ENCODE assay signal across 19 cellular contexts in genomic region chr10:43970747-43971146, GRCh38.
"Had no signal": no experiment of that assay in that cellular context is flagged by ENCODE, and none has a peak within 500 bp of the region (broad histone marks: within the 10 kb centered on the region; RNA-seq: fewer than 3 reads in every experiment).

No MANE protein-coding gene starts in this region.

- H3K27me3 ChIP-seq: heart left ventricle, ovary, sigmoid colon, thyroid gland, vagina had no signal

- H3K36me3 ChIP-seq: heart left ventricle, ovary, sigmoid colon, thyroid gland, vagina had no signal

- H3K27ac ChIP-seq: heart left ventricle, ovary, sigmoid colon, skin epidermis, thyroid gland, vagina had no signal

- FAIRE-seq: endothelial cell of umbilical vein had no signal

- H3K9me3 ChIP-seq: heart left ventricle, ovary, sigmoid colon, thyroid gland, vagina had no signal

- ATAC-seq: natural killer cell had no signal

- H3K4me3 ChIP-seq: heart left ventricle, ovary, sigmoid colon, skin epidermis, thyroid gland, vagina had no signal

- DNase-seq: caudate nucleus; cortex of kidney; erythroblast; foreskin melanocyte; heart left ventricle; hippocampal formation; kidney glomerular epithelial cell; mammary epithelial cell; natural killer cell; nucleus accumbens; ovary; retina; sigmoid colon; stimulated activated CD4-positive, alpha-beta T cell treated with anti-CD3 and anti-CD28 coated beads, Interleukin-12 subunit alpha, Interleukin-12 subunit beta, amount 100 ng/mL, for 4 hours; stimulated activated naive CD4-positive, alpha-beta T cell; thyroid gland had no signal
